22 cellular contexts compared by ENCODE assay signal in the genomic region with DNA sequence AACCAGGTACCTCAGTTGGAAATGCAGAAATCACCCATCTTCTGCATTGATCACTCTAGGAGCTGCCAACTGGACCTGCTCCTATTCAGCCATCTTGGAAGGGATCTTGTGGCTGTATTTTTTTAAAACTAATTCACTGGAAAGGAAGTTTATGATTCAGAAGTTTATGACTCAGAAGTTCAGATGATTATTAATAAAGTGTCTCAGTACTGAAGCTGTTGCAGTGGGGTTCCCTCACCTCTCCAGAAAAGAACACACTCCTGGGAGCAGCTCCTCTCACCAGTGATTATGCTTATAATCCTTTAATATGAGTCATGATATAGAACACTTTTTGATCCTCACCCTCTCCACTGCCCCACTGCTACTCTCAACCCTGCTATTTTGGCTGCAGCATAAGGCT.
"Had no signal": no experiment of that assay in that cellular context is flagged by ENCODE, and none has a peak within 500 bp of the region (broad histone marks: within the 10 kb centered on the region; RNA-seq: fewer than 3 reads in every experiment).

No MANE protein-coding gene starts in this region.

- ATAC-seq: activated T-helper 17 cell treated with anti-CD3 and anti-CD28 coated beads, Interleukin-2, amount 50 U/mL, for 72 hours; T-helper 17 cell had no signal

- DNase-seq: activated CD4-positive, alpha-beta memory T cell treated with anti-CD3 and anti-CD28 coated beads for 36 hours; activated CD4-positive, alpha-beta T cell treated with anti-CD3 and anti-CD28 coated beads, Interleukin-2, amount 10 ng/mL, durations not matched to agents 7 days and 5 days; activated CD4-positive, CD25-positive, alpha-beta regulatory T cell; activated CD8-positive, alpha-beta memory T cell treated with anti-CD3 and anti-CD28 coated beads for 24 hours; activated gamma-delta T cell; activated naive CD4-positive, alpha-beta T cell treated with anti-CD3 and anti-CD28 coated beads for 36 hours; activated T-cell treated with anti-CD3 and anti-CD28 coated beads for 4 hours; activated T-cell treated with anti-CD3 and anti-CD28 coated beads, Interleukin-2, amount 50 U/mL, for 48 hours; amygdala; NCI-H1105 treated with DMSO at 0.1 percent for 48 hours; NCI-H146; NCI-H187 treated with DMSO at 0.1 percent for 48 hours; NCI-H2081 treated with DMSO at 0.1 percent for 48 hours; NCI-H2227 treated with DMSO at 0.1 percent for 48 hours; NCI-H510A; NCI-H526 treated with DMSO at 0.1 percent for 48 hours; SIG-M5; T-helper 17 cell had no signal

- H3K4me3 Mint-ChIP-seq: activated CD4-positive, alpha-beta memory T cell treated with anti-CD3 and anti-CD28 coated beads for 36 hours; activated CD4-positive, alpha-beta T cell treated with anti-CD3 and anti-CD28 coated beads, Interleukin-2, amount 10 ng/mL, durations not matched to agents 7 days and 5 days; activated naive CD4-positive, alpha-beta T cell treated with anti-CD3 and anti-CD28 coated beads for 36 hours; activated naive CD8-positive, alpha-beta T cell; activated T-helper 17 cell treated with anti-CD3 and anti-CD28 coated beads, Interleukin-2, amount 50 U/mL, for 72 hours; brain; T-helper 17 cell had no signal

- H3K27me3 Mint-ChIP-seq: activated CD4-positive, alpha-beta memory T cell treated with anti-CD3 and anti-CD28 coated beads for 36 hours; activated CD4-positive, alpha-beta T cell treated with anti-CD3 and anti-CD28 coated beads, Interleukin-2, amount 10 ng/mL, durations not matched to agents 7 days and 5 days; activated naive CD8-positive, alpha-beta T cell; activated T-helper 17 cell treated with anti-CD3 and anti-CD28 coated beads, Interleukin-2, amount 50 U/mL, for 72 hours; T-helper 17 cell had no signal

- H3K4me1 Mint-ChIP-seq: activated CD4-positive, alpha-beta T cell treated with anti-CD3 and anti-CD28 coated beads, Interleukin-2, amount 10 ng/mL, durations not matched to agents 7 days and 5 days; activated T-helper 17 cell treated with anti-CD3 and anti-CD28 coated beads, Interleukin-2, amount 50 U/mL, for 72 hours; brain; T-helper 17 cell had no signal

- H3K27ac Mint-ChIP-seq: activated CD4-positive, alpha-beta memory T cell treated with anti-CD3 and anti-CD28 coated beads for 36 hours; activated CD4-positive, alpha-beta T cell treated with anti-CD3 and anti-CD28 coated beads, Interleukin-2, amount 10 ng/mL, durations not matched to agents 7 days and 5 days; activated naive CD4-positive, alpha-beta T cell treated with anti-CD3 and anti-CD28 coated beads for 36 hours; activated naive CD8-positive, alpha-beta T cell; activated T-helper 17 cell treated with anti-CD3 and anti-CD28 coated beads, Interleukin-2, amount 50 U/mL, for 72 hours; brain; T-helper 17 cell had no signal

- H3K4me3 ChIP-seq: cardiac muscle cell had no signal

- H3K36me3 Mint-ChIP-seq: activated CD4-positive, alpha-beta memory T cell treated with anti-CD3 and anti-CD28 coated beads for 36 hours; activated naive CD8-positive, alpha-beta T cell; brain had no signal
